ENCODE assay signal across 23 cellular contexts in genomic region chr5:38414348-38414747, GRCh38.
DNase-seq lines count a peak whose midpoint lies in the region; ATAC-seq and TF ChIP-seq lines count a peak whose summit lies in the region.
"Had no signal": no experiment of that assay in that cellular context is flagged by ENCODE, and none has a peak within 500 bp of the region (broad histone marks: within the 10 kb centered on the region; RNA-seq: fewer than 3 reads in every experiment).

No MANE protein-coding gene starts in this region.

- no peak overlapping the region; the same call in 1 of the 2 replicates for H3K27ac Mint-ChIP-seq in HFFc6
- no peak overlapping the region for H3K27ac Mint-ChIP-seq in activated naive CD8-positive, alpha-beta T cell treated with anti-CD3 and anti-CD28 coated beads for 36 hours
- H3K27ac Mint-ChIP-seq: activated naive CD4-positive, alpha-beta T cell treated with anti-CD3 and anti-CD28 coated beads, Interleukin-2, amount 50 U/mL, for 72 hours; CD8-positive, alpha-beta T cell; H9; neural progenitor cell; T-cell had no signal

- no peaks in the 10 kb centered on the region for H3K27me3 ChIP-seq in adipocyte (replicated peaks; ENCODE audit: control insufficient read depth, insufficient read depth, low read length)
- no peaks in the 10 kb centered on the region for H3K27me3 ChIP-seq in neutrophil
- H3K27me3 ChIP-seq: neural progenitor cell, SJCRH30 had no signal

- peaks cover 17% of the 10 kb centered on the region for H3K27me3 Mint-ChIP-seq in HFFc6 (ENCODE audit: insufficient read depth)
- peaks cover 24% of the 10 kb centered on the region for H3K27me3 Mint-ChIP-seq in activated naive CD8-positive, alpha-beta T cell treated with anti-CD3 and anti-CD28 coated beads for 36 hours

- H3K4me1 ChIP-seq in adipocyte (ENCODE audit: control insufficient read depth, insufficient read depth, low read length) (peaks cover 37% of the 10 kb centered on the region), neutrophil (ENCODE audit: control insufficient read depth in 1 of 2, insufficient read depth in 1 of 2, low read depth in 1 of 2, low read length in 1 of 2) (peaks cover 29 to 36% of the 10 kb centered on the region in 2 experiments)
- H3K4me1 ChIP-seq: neural progenitor cell, prostate gland, SJCRH30, upper lobe of right lung had no signal

- no peaks in the 10 kb centered on the region for H3K9me3 Mint-ChIP-seq in HFFc6
- no peaks in the 10 kb centered on the region for H3K9me3 Mint-ChIP-seq in activated naive CD8-positive, alpha-beta T cell treated with anti-CD3 and anti-CD28 coated beads for 36 hours
- H3K9me3 Mint-ChIP-seq: activated naive CD4-positive, alpha-beta T cell treated with anti-CD3 and anti-CD28 coated beads, Interleukin-2, amount 50 U/mL, for 72 hours; CD8-positive, alpha-beta T cell; H9; neural progenitor cell; T-cell had no signal

- H3K36me3 ChIP-seq in adipocyte (ENCODE audit: control insufficient read depth, insufficient read depth, low read length, severe bottlenecking) (no peaks in the 10 kb centered on the region), neutrophil (no peaks in the 10 kb centered on the region)
- H3K36me3 ChIP-seq: neural progenitor cell, prostate gland, SJCRH30, upper lobe of right lung had no signal

- no peak overlapping the region for H3K9ac ChIP-seq in adipocyte (ENCODE audit: low read length)
- H3K9ac ChIP-seq: neural progenitor cell had no signal

- no peaks in the 10 kb centered on the region for H3K9me3 ChIP-seq in adipocyte (ENCODE audit: control insufficient read depth, low read length)
- no peaks in the 10 kb centered on the region for H3K9me3 ChIP-seq in neutrophil
- H3K9me3 ChIP-seq: prostate gland, SJCRH30, upper lobe of right lung had no signal

- DNase-seq in AG10803 (ENCODE audit: low read depth) = peak; percentile 73
- DNase-seq in HFFc6 = peak; percentile 62
- peak; percentile 36 for DNase-seq in adipocyte (ENCODE audit: low read depth)
- DNase-seq in HPDE6-E6E7 (ENCODE audit: extremely low spot score) = no peak
- no peak for DNase-seq in activated naive CD8-positive, alpha-beta T cell treated with anti-CD3 and anti-CD28 coated beads for 36 hours
- DNase-seq: activated CD4-positive, alpha-beta T cell treated with anti-CD3 and anti-CD28 coated beads for 4 hours; CD8-positive, alpha-beta T cell; DMS79; effector CD8-positive, alpha-beta T cell; erythroblast; H9; KG1; NCI-H1105; NCI-H2029 treated with DMSO at 0.1 percent for 48 hours; SJCRH30; T-cell; upper lobe of right lung had no signal

- TF ChIP-seq CTCF in AG10803 (conservative IDR thresholded peaks at IDR 0.05; ENCODE audit: low read length) = no peak
- TF ChIP-seq CTCF in HFFc6 (IDR thresholded peaks at IDR 0.05) = no peak
- TF ChIP-seq CTCF in neutrophil (IDR thresholded peaks at IDR 0.05) = no peak

- H3K27ac ChIP-seq in neutrophil = peak overlapping the region; percentile 41
- H3K27ac ChIP-seq: neural progenitor cell, prostate gland, SJCRH30, upper lobe of right lung had no signal

- H3K4me1 Mint-ChIP-seq in HFFc6 (ENCODE audit: low read depth) = peaks cover 23% of the 10 kb centered on the region
- no peaks in the 10 kb centered on the region for H3K4me1 Mint-ChIP-seq in activated naive CD8-positive, alpha-beta T cell treated with anti-CD3 and anti-CD28 coated beads for 36 hours
- H3K4me1 Mint-ChIP-seq: neural progenitor cell, T-cell had no signal

- no peak overlapping the region for H3K4me3 Mint-ChIP-seq in HFFc6
- H3K4me3 Mint-ChIP-seq in activated naive CD8-positive, alpha-beta T cell treated with anti-CD3 and anti-CD28 coated beads for 36 hours = no peak overlapping the region
- H3K4me3 Mint-ChIP-seq: CD8-positive, alpha-beta T cell; H9; neural progenitor cell; T-cell had no signal

- ATAC-seq in HG02870 (IDR thresholded peaks at IDR 0.05; ENCODE audit: unreplicated experiment) (no peak), GM18520 (IDR thresholded peaks at IDR 0.05; ENCODE audit: unreplicated experiment) (no peak)
- ATAC-seq: activated naive CD4-positive, alpha-beta T cell treated with anti-CD3 and anti-CD28 coated beads, Interleukin-2, amount 50 U/mL, for 72 hours; CD8-positive, alpha-beta T cell; T-cell; upper lobe of right lung had no signal

- H3K4me3 ChIP-seq in AG10803 (ENCODE audit: low read length) (no peak overlapping the region), adipocyte (ENCODE audit: low read length) (no peak overlapping the region), neutrophil (ENCODE audit: low read depth in 1 of 2, low read length in 1 of 2) (no peak overlapping the region)
- H3K4me3 ChIP-seq: neural progenitor cell, prostate gland, SJCRH30, upper lobe of right lung had no signal

- H3K36me3 Mint-ChIP-seq in HFFc6 (ENCODE audit: low read depth) = no peaks in the 10 kb centered on the region
- no peaks in the 10 kb centered on the region for H3K36me3 Mint-ChIP-seq in activated naive CD8-positive, alpha-beta T cell treated with anti-CD3 and anti-CD28 coated beads for 36 hours
- H3K36me3 Mint-ChIP-seq: activated naive CD4-positive, alpha-beta T cell treated with anti-CD3 and anti-CD28 coated beads, Interleukin-2, amount 50 U/mL, for 72 hours; CD8-positive, alpha-beta T cell; neural progenitor cell; T-cell had no signal

Comparison
In these comparisons a context has a peak if more than half of its experiments do, and no peak if none do; other contexts are left out.
1. DNase-seq: peak in AG10803 (single experiment), HFFc6 (single experiment) and adipocyte (single experiment); none in HPDE6-E6E7 (single experiment) and activated naive CD8-positive, alpha-beta T cell treated with anti-CD3 and anti-CD28 coated beads for 36 hours (single experiment).